8 cellular contexts compared by ENCODE assay signal in the genomic region with DNA sequence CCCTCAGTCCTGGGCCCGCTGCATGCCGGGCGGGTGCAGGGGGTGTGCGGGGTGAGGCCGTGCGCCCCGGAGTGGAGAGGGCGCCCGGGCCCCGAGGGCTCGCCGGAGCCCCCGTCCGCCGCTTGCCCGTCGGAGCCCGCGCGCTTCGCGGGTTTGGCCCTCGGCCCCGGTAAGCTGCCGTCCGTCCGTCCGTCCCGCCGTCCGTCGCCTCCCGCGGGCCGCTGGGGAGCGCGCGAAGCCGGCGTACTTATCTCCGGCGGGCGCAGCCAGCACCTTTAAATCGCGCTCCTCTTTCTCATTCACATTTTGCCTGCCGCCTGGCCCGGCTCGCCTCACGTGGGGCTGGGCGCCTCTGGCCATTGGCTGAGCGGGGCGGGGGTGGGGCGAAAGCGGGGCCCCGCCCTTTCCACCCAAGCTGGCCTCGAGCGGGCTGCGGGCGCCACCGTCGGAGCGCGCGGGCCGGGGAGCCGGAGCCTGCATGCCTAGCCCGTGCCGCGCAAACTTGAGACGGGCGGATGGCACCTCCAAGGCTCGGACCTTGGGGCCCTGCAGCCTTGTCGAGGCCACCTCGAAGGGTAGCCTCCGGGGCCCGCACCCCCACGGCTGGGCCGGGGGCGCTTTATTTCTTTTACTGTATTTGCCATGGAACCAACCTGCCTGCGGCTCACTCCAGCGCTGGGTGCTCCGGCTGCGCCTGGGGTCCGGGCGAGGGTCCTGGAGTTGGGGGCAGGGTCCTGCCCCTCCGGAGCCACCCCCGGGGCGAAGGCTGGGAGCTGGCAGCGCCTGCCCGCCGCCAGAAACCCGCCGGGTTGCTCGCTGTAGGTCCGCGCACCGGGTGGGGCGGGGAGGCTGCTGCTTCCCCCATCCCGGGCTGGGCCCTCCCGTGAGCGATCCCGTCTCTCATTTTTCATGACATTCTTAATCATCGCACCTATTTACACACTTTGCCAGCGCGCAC. TPM values are rescaled to one million over a fixed set of nuclear protein-coding genes. Genes with fewer than 3 reads are reported as not detected.
DNase-seq lines count a peak whose midpoint lies in the region; ATAC-seq and TF ChIP-seq lines count a peak whose summit lies in the region.

A gene (minus strand): TSS at position 277 of the 958 bp plus-strand sequence. CDS start 415 bp downstream, outside the sequence.

- DNase-seq in AG04450 (ENCODE audit: low read depth, low spot score) (no peak), SJSA1 (ENCODE audit: low read depth in 1 of 2, low spot score in 2 of 2) (peak; percentile 87 to 92), fibroblast of villous mesenchyme (ENCODE audit: low read depth) (peak; percentile 80), prostate gland (ENCODE audit: low spot score) (no peak)
- no peak for DNase-seq in naive thymus-derived CD8-positive, alpha-beta T cell

- peaks cover 29 to 59% (median 48%) of the 10 kb centered on the region in 5 donors for H3K27me3 Mint-ChIP-seq in naive thymus-derived CD8-positive, alpha-beta T cell

- no peak within 1 kb of the TSS for H3K27ac Mint-ChIP-seq in naive thymus-derived CD8-positive, alpha-beta T cell

- WGBS in prostate gland: 4% methylated on average over 53 of the region's 105 CpGs

- no peaks in the 10 kb centered on the region for H3K9me3 Mint-ChIP-seq in naive thymus-derived CD8-positive, alpha-beta T cell

- peak within 1 kb of the TSS; percentile 32; the same call in 1 of the 2 replicates for H3K4me3 ChIP-seq in AG04450 (ENCODE audit: low read depth, low read length)
- peak within 1 kb of the TSS; percentile 74 for H3K4me3 ChIP-seq in HEK293 (ENCODE audit: low read depth, low read length)
- H3K4me3 ChIP-seq in SJSA1: peak within 1 kb of the TSS; percentile 98
- peak within 1 kb of the TSS; percentile 63 for H3K4me3 ChIP-seq in fibroblast of villous mesenchyme (ENCODE audit: low read depth, low read length)
- peak within 1 kb of the TSS; percentile 13 to 29 for H3K4me3 ChIP-seq in prostate gland

- H3K4me1 Mint-ChIP-seq in naive thymus-derived CD8-positive, alpha-beta T cell: peaks cover 7 to 27% (median 17%) of the 10 kb centered on the region in 4 donors

- CTCF ChIA-PET in AG04450 (lab: Charles Lee): interaction anchor here (1.0 to 1.5 kb wide), 4 partner anchors 9 to 389 kb away, joined by 3 to 8 read pairs (median 4); no protein-coding TSS in a partner anchor
- CTCF ChIA-PET in HEK293 (lab: Yijun Ruan, JAX): interaction anchor here (0.6 to 1.3 kb wide), 5 partner anchors 9 to 965 kb away, joined by 3 to 10 read pairs (median 4); no protein-coding TSS in a partner anchor

- POLR2A ChIA-PET in AG04450 (lab: Yijun Ruan, JAX) (no interaction called here), HEK293 (lab: Yijun Ruan, JAX) (interaction anchor here (0.8 to 1.0 kb wide), 3 partner anchors 10 to 20 kb away, joined by 3 to 5 read pairs (median 3); no protein-coding TSS in a partner anchor)
- POLR2A ChIA-PET in naive thymus-derived CD8-positive, alpha-beta T cell (lab: Charles Lee): no interaction called here

- H3K36me3 Mint-ChIP-seq in naive thymus-derived CD8-positive, alpha-beta T cell: peaks cover 0 to 4% (median 0%) of the 10 kb centered on the region in 3 donors

- H3K27me3 ChIP-seq in AG04450 (ENCODE audit: control insufficient read depth, insufficient read depth, low read length) (peaks cover 91% of the 10 kb centered on the region), SJSA1 (replicated peaks) (no peaks in the 10 kb centered on the region), prostate gland (replicated peaks; ENCODE audit: insufficient read depth) (peaks cover 85% of the 10 kb centered on the region)

- H3K4me1 ChIP-seq in HEK293 (ENCODE audit: control insufficient read depth, insufficient read depth, low read length): no peaks in the 10 kb centered on the region; the same call in 1 of the 2 replicates
- H3K4me1 ChIP-seq in SJSA1 (replicated peaks): peaks cover 23% of the 10 kb centered on the region
- peaks cover 13% of the 10 kb centered on the region for H3K4me1 ChIP-seq in prostate gland (replicated peaks)

- no peak for ATAC-seq in GM18502 (IDR thresholded peaks at IDR 0.05; ENCODE audit: poor library complexity, unreplicated experiment)
- ATAC-seq in naive thymus-derived CD8-positive, alpha-beta T cell: no peak
- ATAC-seq in HG02840 (IDR thresholded peaks at IDR 0.05; ENCODE audit: low FRiP score, unreplicated experiment): no peak

- no peak for TF ChIP-seq POLR2A in prostate gland (IDR thresholded peaks at IDR 0.05)

- intact Hi-C loops in prostate gland (cut with DNase I): no loop called here

- TF ChIP-seq CTCF in AG04450 (IDR thresholded peaks at IDR 0.05; ENCODE audit: low read depth, low read length) (no peak), HEK293 (tag by site-specific recombination; IDR thresholded peaks at IDR 0.05) (no peak), fibroblast of villous mesenchyme (IDR thresholded peaks at IDR 0.05; ENCODE audit: insufficient read depth, low read depth, low read length) (no peak), prostate gland (IDR thresholded peaks at IDR 0.05) (no peak)

- no peak within 1 kb of the TSS for H3K27ac ChIP-seq in AG04450 (ENCODE audit: low read depth, low read length)
- H3K27ac ChIP-seq in HEK293 (ENCODE audit: extremely low read depth, low read depth, low read length): peak within 1 kb of the TSS; percentile 60; the same call in 1 of the 2 replicates
- peak within 1 kb of the TSS; percentile 37; the same call in 1 of the 2 replicates for H3K27ac ChIP-seq in SJSA1
- H3K27ac ChIP-seq in prostate gland: no peak within 1 kb of the TSS

- H3K9me3 ChIP-seq in AG04450 (ENCODE audit: control insufficient read depth, insufficient read depth, low read length) (peaks cover 24% of the 10 kb centered on the region; the same call in 1 of the 2 replicates), HEK293 (ENCODE audit: control insufficient read depth, insufficient read depth, low read depth, low read length) (no peaks in the 10 kb centered on the region), SJSA1 (replicated peaks) (no peaks in the 10 kb centered on the region), prostate gland (no peaks in the 10 kb centered on the region)

- peaks cover 0 to 32% of the 10 kb centered on the region in 2 experiments; a peak in 1 of 3 replicates for H3K36me3 ChIP-seq in HEK293 (ENCODE audit: control insufficient read depth in 2 of 2, insufficient read depth in 1 of 2, low read length in 2 of 2)
- H3K36me3 ChIP-seq in SJSA1: peaks cover 84% of the 10 kb centered on the region
- no peaks in the 10 kb centered on the region for H3K36me3 ChIP-seq in prostate gland

- H3K4me3 Mint-ChIP-seq in naive thymus-derived CD8-positive, alpha-beta T cell: peak within 1 kb of the TSS in 1 of 10 donors; percentile 20

TF ChIP-seq in HEK293, 187 proteins besides CTCF, POLR2A, EP300 and RAD21:
- TF ChIP-seq ZBTB8A (tag by site-specific recombination; IDR thresholded peaks at IDR 0.05) (peak; percentile 66), KLF1 (tag by site-specific recombination; IDR thresholded peaks at IDR 0.05) (peak; percentile 8; the same call in 1 of the 2 replicates), ZNF600 (tag by site-specific recombination; IDR thresholded peaks at IDR 0.05) (peak; percentile 50; the same call in 1 of the 2 replicates), SP2 (tag by site-specific recombination; IDR thresholded peaks at IDR 0.05) (peak; percentile 49), ZNF157 (tag by site-specific recombination; IDR thresholded peaks at IDR 0.05) (no peak), SALL2 (tag by site-specific recombination; IDR thresholded peaks at IDR 0.05; ENCODE audit: borderline replicate concordance) (no peak), ZNF121 (tag by site-specific recombination; IDR thresholded peaks at IDR 0.05) (no peak), KLF16 (tag by site-specific recombination; IDR thresholded peaks at IDR 0.05) (0 out of 2 replicates have a peak, but pooled peaks have one; percentile 20)
- TF ChIP-seq, protein P1, sequence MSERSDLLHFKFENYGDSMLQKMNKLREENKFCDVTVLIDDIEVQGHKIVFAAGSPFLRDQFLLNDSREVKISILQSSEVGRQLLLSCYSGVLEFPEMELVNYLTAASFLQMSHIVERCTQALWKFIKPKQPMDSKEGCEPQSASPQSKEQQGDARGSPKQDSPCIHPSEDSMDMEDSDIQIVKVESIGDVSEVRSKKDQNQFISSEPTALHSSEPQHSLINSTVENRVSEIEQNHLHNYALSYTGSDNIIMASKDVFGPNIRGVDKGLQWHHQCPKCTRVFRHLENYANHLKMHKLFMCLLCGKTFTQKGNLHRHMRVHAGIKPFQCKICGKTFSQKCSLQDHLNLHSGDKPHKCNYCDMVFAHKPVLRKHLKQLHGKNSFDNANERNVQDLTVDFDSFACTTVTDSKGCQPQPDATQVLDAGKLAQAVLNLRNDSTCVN (tag by site-specific recombination; optimal IDR thresholded peaks at IDR 0.05): peak; percentile 52

RNA-seq across cellular contexts. Expression of the gene that starts here (rescaled TPM):
- not detected in 2 replicates for polyA plus RNA-seq in AG04450 (2011; rRNA removed)
- not detected in 2 replicates for polyA minus RNA-seq in AG04450 (2011; rRNA and poly(A)+ RNA removed)
- total RNA-seq in SJSA1 (2014; rRNA removed; shearing (Covaris generic)): 13.0 and 18.0 TPM in 2 replicates
- total RNA-seq in fibroblast of villous mesenchyme (1.6 TPM in 1 of 2 replicates, not detected in the other), prostate gland (under 1 TPM in 1 of 2 donors, not detected in 1; 0.23 TPM)
- not detected for total RNA-seq in naive thymus-derived CD8-positive, alpha-beta T cell
- polyA plus RNA-seq in naive thymus-derived CD8-positive, alpha-beta T cell: not detected

Comparison
In these comparisons a context has a peak if more than half of its experiments do, and no peak if none do; other contexts are left out.
1. DNase-seq: peak in SJSA1 (2 of 2) and fibroblast of villous mesenchyme (single experiment); none in AG04450 (single experiment), prostate gland (single experiment) and naive thymus-derived CD8-positive, alpha-beta T cell (0 of 10).
2. H3K27ac ChIP-seq: peak in HEK293 (single experiment) and SJSA1 (single experiment); none in AG04450 (single experiment) and prostate gland (0 of 2).
3. H3K4me3 ChIP-seq: peak in every context shown above with its lines; median percentile 98 in SJSA1; 74 in HEK293; 63 in fibroblast of villous mesenchyme; 32 in AG04450; 21 in prostate gland.